8 cellular contexts compared by ENCODE assay signal in genomic region chr1:115062542-115063004, GRCh38. TPM values are rescaled to one million over a fixed set of nuclear protein-coding genes. Genes with fewer than 3 reads are reported as not detected.
DNase-seq lines count a peak whose midpoint lies in the region; ATAC-seq and TF ChIP-seq lines count a peak whose summit lies in the region.
"Had no signal": no experiment of that assay in that cellular context is flagged by ENCODE, and none has a peak within 500 bp of the region (broad histone marks: within the 10 kb centered on the region; RNA-seq: fewer than 3 reads in every experiment).

No MANE protein-coding gene starts in this region.

- TF ChIP-seq CTCF in left ventricle myocardium inferior (IDR thresholded peaks at IDR 0.05; ENCODE audit: borderline replicate concordance), result no peak

- peak overlapping the region; percentile 72 for H3K27ac ChIP-seq in left ventricle myocardium inferior (replicated peaks)

- no peaks in the 10 kb centered on the region for H3K27me3 ChIP-seq in left ventricle myocardium inferior (ENCODE audit: low read depth)

- H3K9me3 ChIP-seq in left ventricle myocardium inferior (replicated peaks), result no peaks in the 10 kb centered on the region

- no peaks in the 10 kb centered on the region for H3K36me3 ChIP-seq in left ventricle myocardium inferior

- peak; percentile 65 for ATAC-seq in GM21619 (IDR thresholded peaks at IDR 0.05; ENCODE audit: unreplicated experiment)

- H3K4me3 ChIP-seq in left ventricle myocardium inferior, result no peak overlapping the region

- intact Hi-C loops in left ventricle myocardium inferior (cut with micrococcal nuclease), result no loop called here

- DNase-seq in NCI-H226 (peak; percentile 99), left ventricle myocardium inferior (peak; percentile 42), DMS53 (lab: John Stamatoyannopoulos, UW) (no peak), AG08396 (ENCODE audit: low spot score) (no peak)
- DNase-seq in activated CD8-positive, alpha-beta memory T cell treated with anti-CD3 and anti-CD28 coated beads, Interleukin-2, amount 50 U/mL, for 48 hours, result peak; percentile 85
- DNase-seq in stimulated activated CD4-positive, alpha-beta T cell treated with anti-CD3 and anti-CD28 coated beads, TNF-alpha, amount 100 ng/mL, for 48 hours (ENCODE audit: low read depth in 3 of 3), result peak; percentile 54 to 77 (median 73)

- peaks cover 7% of the 10 kb centered on the region for H3K4me1 ChIP-seq in left ventricle myocardium inferior

RNA-seq across cellular contexts. Expression of gene TSPAN2, which starts 26.7 kb away (rescaled TPM):
- 5.3 TPM for total RNA-seq in left ventricle myocardium inferior

RNA-seq across cellular contexts. Expression of gene TSHB, which starts 32.9 kb away (rescaled TPM):
- not detected for total RNA-seq in left ventricle myocardium inferior
- total RNA-seq: T-helper 2 cell treated with Interferon-gamma antibody and Interleukin-4, amounts not matched to agents 100 ng/mL and 5 ng/mL, for 36 hours had no signal

Comparison
In these comparisons a context has a peak if more than half of its experiments do, and no peak if none do; other contexts are left out.
1. DNase-seq: peak in NCI-H226 (single experiment), activated CD8-positive, alpha-beta memory T cell treated with anti-CD3 and anti-CD28 coated beads, Interleukin-2, amount 50 U/mL, for 48 hours (single experiment), left ventricle myocardium inferior (single experiment) and stimulated activated CD4-positive, alpha-beta T cell treated with anti-CD3 and anti-CD28 coated beads, TNF-alpha, amount 100 ng/mL, for 48 hours (3 of 3); none in DMS53 (single experiment) and AG08396 (single experiment).